Comparison of ENCODE assay signal across 25 cellular contexts in genomic region chr18:68484241-68484640, GRCh38.
DNase-seq lines count a peak whose midpoint lies in the region; ATAC-seq and TF ChIP-seq lines count a peak whose summit lies in the region.
"Had no signal": no experiment of that assay in that cellular context is flagged by ENCODE, and none has a peak within 500 bp of the region (broad histone marks: within the 10 kb centered on the region; RNA-seq: fewer than 3 reads in every experiment).

No MANE protein-coding gene starts in this region.

- ATAC-seq in GM18858 (IDR thresholded peaks at IDR 0.05; ENCODE audit: unreplicated experiment) = no peak
- no peak for ATAC-seq in activated CD8-positive, alpha-beta T cell treated with anti-CD3 and anti-CD28 coated beads, Interleukin-2, amount 10 ng/mL, durations not matched to agents 7 days and 5 days
- ATAC-seq: heart left ventricle, left colon had no signal

- POLR2A ChIA-PET in activated CD8-positive, alpha-beta T cell treated with anti-CD3 and anti-CD28 coated beads, Interleukin-2, amount 10 ng/mL, durations not matched to agents 7 days and 5 days (lab: Charles Lee) = no interaction called here

- H3K27me3 Mint-ChIP-seq in activated CD8-positive, alpha-beta T cell treated with anti-CD3 and anti-CD28 coated beads, Interleukin-2, amount 10 ng/mL, durations not matched to agents 7 days and 5 days (ENCODE audit: low read depth) = no peaks in the 10 kb centered on the region
- H3K27me3 Mint-ChIP-seq: activated CD4-positive, alpha-beta T cell treated with anti-CD3 and anti-CD28 coated beads, Interleukin-2, amount 10 ng/mL, durations not matched to agents 7 days and 5 days; brain; naive B cell had no signal

- in situ Hi-C loops in brain microvascular endothelial cell (cut with HindIII; ENCODE audit: low pct_ligation_motif_present, low sequenced_read_pairs) = no loop called here

- H3K27ac Mint-ChIP-seq in activated CD8-positive, alpha-beta T cell treated with anti-CD3 and anti-CD28 coated beads, Interleukin-2, amount 10 ng/mL, durations not matched to agents 7 days and 5 days = no peak overlapping the region
- H3K27ac Mint-ChIP-seq: activated CD4-positive, alpha-beta T cell treated with anti-CD3 and anti-CD28 coated beads, Interleukin-2, amount 10 ng/mL, durations not matched to agents 7 days and 5 days; activated naive CD8-positive, alpha-beta T cell; brain; naive B cell; T-helper 1 cell treated with Interleukin-12 subunit alpha and Interleukin-12 subunit beta and Interleukin-4 antibody, amounts not matched to agents 30 μg/mL and 1 μg/mL, for 36 hours had no signal

- no peaks in the 10 kb centered on the region for H3K9me3 Mint-ChIP-seq in activated CD8-positive, alpha-beta T cell treated with anti-CD3 and anti-CD28 coated beads, Interleukin-2, amount 10 ng/mL, durations not matched to agents 7 days and 5 days (ENCODE audit: insufficient read depth)
- H3K9me3 Mint-ChIP-seq: activated CD4-positive, alpha-beta T cell treated with anti-CD3 and anti-CD28 coated beads, Interleukin-2, amount 10 ng/mL, durations not matched to agents 7 days and 5 days; naive B cell; T-helper 1 cell treated with Interleukin-12 subunit alpha and Interleukin-12 subunit beta and Interleukin-4 antibody, amounts not matched to agents 30 μg/mL and 1 μg/mL, for 36 hours had no signal

- H3K4me1 Mint-ChIP-seq in activated CD8-positive, alpha-beta T cell treated with anti-CD3 and anti-CD28 coated beads, Interleukin-2, amount 10 ng/mL, durations not matched to agents 7 days and 5 days (ENCODE audit: low read depth) = no peaks in the 10 kb centered on the region
- H3K4me1 Mint-ChIP-seq: activated CD4-positive, alpha-beta T cell treated with anti-CD3 and anti-CD28 coated beads, Interleukin-2, amount 10 ng/mL, durations not matched to agents 7 days and 5 days; naive B cell had no signal

- no peak for TF ChIP-seq CTCF in brain microvascular endothelial cell (IDR thresholded peaks at IDR 0.05; ENCODE audit: low read depth, low read length, missing control alignments)

- CTCF ChIA-PET in activated CD8-positive, alpha-beta T cell treated with anti-CD3 and anti-CD28 coated beads, Interleukin-2, amount 10 ng/mL, durations not matched to agents 7 days and 5 days (lab: Charles Lee) = no interaction called here

- no peaks in the 10 kb centered on the region for H3K36me3 ChIP-seq in brain microvascular endothelial cell (replicated peaks)
- H3K36me3 ChIP-seq: BLaER1, heart left ventricle, right atrium auricular region, transverse colon, WERI-Rb-1 had no signal

- no peak overlapping the region for H3K4me3 ChIP-seq in brain microvascular endothelial cell (ENCODE audit: low read depth, low read length)
- H3K4me3 ChIP-seq: BLaER1, coronary artery, heart left ventricle, right atrium auricular region, transverse colon had no signal

- no peak overlapping the region for H3K27ac ChIP-seq in brain microvascular endothelial cell
- H3K27ac ChIP-seq: BLaER1, coronary artery, heart left ventricle, right atrium auricular region, transverse colon, WERI-Rb-1 had no signal

- H3K36me3 Mint-ChIP-seq in activated CD8-positive, alpha-beta T cell treated with anti-CD3 and anti-CD28 coated beads, Interleukin-2, amount 10 ng/mL, durations not matched to agents 7 days and 5 days (ENCODE audit: low read depth) = no peaks in the 10 kb centered on the region
- H3K36me3 Mint-ChIP-seq: activated naive CD8-positive, alpha-beta T cell; brain; naive B cell had no signal

- no peak overlapping the region for H3K4me3 Mint-ChIP-seq in activated CD8-positive, alpha-beta T cell treated with anti-CD3 and anti-CD28 coated beads, Interleukin-2, amount 10 ng/mL, durations not matched to agents 7 days and 5 days
- H3K4me3 Mint-ChIP-seq: activated CD4-positive, alpha-beta T cell treated with anti-CD3 and anti-CD28 coated beads, Interleukin-2, amount 10 ng/mL, durations not matched to agents 7 days and 5 days; activated naive CD8-positive, alpha-beta T cell; brain; naive B cell; T-helper 1 cell treated with Interleukin-12 subunit alpha and Interleukin-12 subunit beta and Interleukin-4 antibody, amounts not matched to agents 30 μg/mL and 1 μg/mL, for 36 hours had no signal

- no peaks in the 10 kb centered on the region for H3K27me3 ChIP-seq in brain microvascular endothelial cell (replicated peaks)
- H3K27me3 ChIP-seq: BLaER1, right atrium auricular region, transverse colon had no signal

- DNase-seq in DMS53 treated with DMSO at 0.1 percent for 48 hours (lab: John Stamatoyannopoulos, UW; ENCODE audit: unreplicated experiment) (peak; percentile 64), M059J (ENCODE audit: low read depth) (peak; percentile 58), brain microvascular endothelial cell (peak; percentile 29), iris pigment epithelial cell (ENCODE audit: low read depth) (peak; percentile 62), NCI-H748 (lab: John Stamatoyannopoulos, UW; ENCODE audit: unreplicated experiment) (no peak), OCI-M1 (lab: John Stamatoyannopoulos, UW) (no peak)
- DNase-seq in activated CD8-positive, alpha-beta T cell treated with anti-CD3 and anti-CD28 coated beads, Interleukin-2, amount 10 ng/mL, durations not matched to agents 7 days and 5 days = no peak
- DNase-seq: activated CD4-positive, alpha-beta T cell treated with anti-CD3 and anti-CD28 coated beads, Interleukin-2, amount 10 ng/mL, durations not matched to agents 7 days and 5 days; Caco-2; H7; heart left ventricle; left colon; naive B cell; NCI-H1092; NCI-H1930; occipital lobe; transverse colon; WERI-Rb-1 had no signal

Comparison
In these comparisons a context has a peak if more than half of its experiments do, and no peak if none do; other contexts are left out.
1. DNase-seq: peak in DMS53 treated with DMSO at 0.1 percent for 48 hours (single experiment), M059J (single experiment), brain microvascular endothelial cell (single experiment) and iris pigment epithelial cell (single experiment); none in NCI-H748 (single experiment), activated CD8-positive, alpha-beta T cell treated with anti-CD3 and anti-CD28 coated beads, Interleukin-2, amount 10 ng/mL, durations not matched to agents 7 days and 5 days (single experiment) and OCI-M1 (single experiment).